ENCODE assay signal across 8 cellular contexts in genomic region chr3:39148116-39149058, GRCh38. TPM values are rescaled to one million over a fixed set of nuclear protein-coding genes. Genes with fewer than 3 reads are reported as not detected.
DNase-seq lines count a peak whose midpoint lies in the region; ATAC-seq and TF ChIP-seq lines count a peak whose summit lies in the region.

No MANE protein-coding gene starts in this region.

- peaks cover 32% of the 10 kb centered on the region for H3K36me3 Mint-ChIP-seq in CD4-positive, CD25-positive, alpha-beta regulatory T cell
- H3K36me3 Mint-ChIP-seq in activated CD8-positive, alpha-beta T cell treated with anti-CD3 and anti-CD28 coated beads, Interleukin-2, amount 10 ng/mL, durations not matched to agents 7 days and 5 days (ENCODE audit: low read depth), result peaks cover 46% of the 10 kb centered on the region

- POLR2A ChIA-PET in activated CD8-positive, alpha-beta T cell treated with anti-CD3 and anti-CD28 coated beads, Interleukin-2, amount 10 ng/mL, durations not matched to agents 7 days and 5 days (lab: Charles Lee), result interaction anchor here (0.6 to 2.2 kb wide), 9 partner anchors 9 to 115 kb away, joined by 3 to 6 read pairs (median 4); partner anchors contain the start of genes GORASP1, TTC21A and WDR48

- H3K36me3 ChIP-seq in CD4-positive, CD25-positive, alpha-beta regulatory T cell (ENCODE audit: control insufficient read depth, insufficient read depth, low read length), result peaks cover 30% of the 10 kb centered on the region
- H3K36me3 ChIP-seq in right atrium auricular region, result peaks cover 35% of the 10 kb centered on the region

- CTCF ChIA-PET in activated CD8-positive, alpha-beta T cell treated with anti-CD3 and anti-CD28 coated beads, Interleukin-2, amount 10 ng/mL, durations not matched to agents 7 days and 5 days (lab: Charles Lee), result interaction anchor here (0.7 to 3.0 kb wide), 8 partner anchors 9 to 140 kb away, joined by 3 to 11 read pairs (median 3); partner anchors contain the start of genes GORASP1 and TTC21A

- H3K27ac Mint-ChIP-seq in CD4-positive, CD25-positive, alpha-beta regulatory T cell, result peak overlapping the region; percentile 99 to 100 (median 100)
- peak overlapping the region; percentile 99 for H3K27ac Mint-ChIP-seq in activated CD8-positive, alpha-beta T cell treated with anti-CD3 and anti-CD28 coated beads, Interleukin-2, amount 10 ng/mL, durations not matched to agents 7 days and 5 days

- no peak for ATAC-seq in CD4-positive, CD25-positive, alpha-beta regulatory T cell (ENCODE audit: low read depth in 2 of 2)
- ATAC-seq in GM19023 (IDR thresholded peaks at IDR 0.05; ENCODE audit: unreplicated experiment), result peak; percentile 16
- peak; percentile 2 for ATAC-seq in activated CD8-positive, alpha-beta T cell treated with anti-CD3 and anti-CD28 coated beads, Interleukin-2, amount 10 ng/mL, durations not matched to agents 7 days and 5 days
- no peak for ATAC-seq in GM21390 (IDR thresholded peaks at IDR 0.05; ENCODE audit: unreplicated experiment)

- TF ChIP-seq CTCF in HL-60 (IDR thresholded peaks at IDR 0.05; ENCODE audit: insufficient read depth, low read length) (no peak), right atrium auricular region (IDR thresholded peaks at IDR 0.05) (no peak)

- no peaks in the 10 kb centered on the region for H3K27me3 Mint-ChIP-seq in CD4-positive, CD25-positive, alpha-beta regulatory T cell
- no peaks in the 10 kb centered on the region for H3K27me3 Mint-ChIP-seq in activated CD8-positive, alpha-beta T cell treated with anti-CD3 and anti-CD28 coated beads, Interleukin-2, amount 10 ng/mL, durations not matched to agents 7 days and 5 days (ENCODE audit: low read depth)

- H3K27ac ChIP-seq in CD4-positive, CD25-positive, alpha-beta regulatory T cell (ENCODE audit: insufficient read depth, low read length, poor library complexity, severe bottlenecking), result peak overlapping the region; percentile 82
- H3K27ac ChIP-seq in HL-60 (replicated peaks) (peak overlapping the region; percentile 88), right atrium auricular region (peak overlapping the region; percentile 79 to 82)

- H3K4me1 Mint-ChIP-seq in CD4-positive, CD25-positive, alpha-beta regulatory T cell, result peaks cover 21 to 83% (median 62%) of the 10 kb centered on the region in 4 donors
- H3K4me1 Mint-ChIP-seq in activated CD8-positive, alpha-beta T cell treated with anti-CD3 and anti-CD28 coated beads, Interleukin-2, amount 10 ng/mL, durations not matched to agents 7 days and 5 days (ENCODE audit: low read depth), result peaks cover 76% of the 10 kb centered on the region

- no peaks in the 10 kb centered on the region for H3K27me3 ChIP-seq in CD4-positive, CD25-positive, alpha-beta regulatory T cell (ENCODE audit: control insufficient read depth, insufficient read depth, low read length)
- no peaks in the 10 kb centered on the region for H3K27me3 ChIP-seq in HL-60 (ENCODE audit: insufficient read depth, poor library complexity, severe bottlenecking)
- no peaks in the 10 kb centered on the region for H3K27me3 ChIP-seq in right atrium auricular region

- peak in 1 of 3 donors; percentile 68 for DNase-seq in CD4-positive, CD25-positive, alpha-beta regulatory T cell
- peak in 1 of 2 experiments; percentile 70 for DNase-seq in HL-60 (ENCODE audit: low read depth in 1 of 2, low spot score in 1 of 2)
- peak; percentile 57 for DNase-seq in activated CD8-positive, alpha-beta T cell treated with anti-CD3 and anti-CD28 coated beads, Interleukin-2, amount 10 ng/mL, durations not matched to agents 7 days and 5 days
- DNase-seq in right atrium auricular region (ENCODE audit: low spot score), result peak; percentile 57
- DNase-seq in stimulated activated CD8-positive, alpha-beta memory T cell treated with anti-CD3 and anti-CD28 coated beads, Interleukin-4, amount 100 ng/mL, for 48 hours, result peak; percentile 45
- DNase-seq in NCI-H128 (lab: John Stamatoyannopoulos, UW; ENCODE audit: unreplicated experiment), result no peak

- H3K4me1 ChIP-seq in CD4-positive, CD25-positive, alpha-beta regulatory T cell (ENCODE audit: control insufficient read depth, insufficient read depth, low read length, poor library complexity, severe bottlenecking), result peaks cover 66% of the 10 kb centered on the region
- peaks cover 0 to 90% of the 10 kb centered on the region in 2 donors for H3K4me1 ChIP-seq in right atrium auricular region

- peak overlapping the region; percentile 90 to 99 (median 94) for H3K4me3 Mint-ChIP-seq in CD4-positive, CD25-positive, alpha-beta regulatory T cell
- H3K4me3 Mint-ChIP-seq in activated CD8-positive, alpha-beta T cell treated with anti-CD3 and anti-CD28 coated beads, Interleukin-2, amount 10 ng/mL, durations not matched to agents 7 days and 5 days, result peak overlapping the region; percentile 79

- H3K4me3 ChIP-seq in CD4-positive, CD25-positive, alpha-beta regulatory T cell (ENCODE audit: low read depth, low read length), result peak overlapping the region; percentile 91
- no peak overlapping the region; the same call in 1 of the 2 replicates for H3K4me3 ChIP-seq in HL-60 (replicated peaks; ENCODE audit: insufficient read depth, low read length)
- peak overlapping the region in 1 of 2 donors; percentile 27 for H3K4me3 ChIP-seq in right atrium auricular region

- peaks cover 0 to 3% (median 0%) of the 10 kb centered on the region in 7 donors for H3K9me3 Mint-ChIP-seq in CD4-positive, CD25-positive, alpha-beta regulatory T cell
- no peaks in the 10 kb centered on the region for H3K9me3 Mint-ChIP-seq in activated CD8-positive, alpha-beta T cell treated with anti-CD3 and anti-CD28 coated beads, Interleukin-2, amount 10 ng/mL, durations not matched to agents 7 days and 5 days (ENCODE audit: insufficient read depth)

- no peaks in the 10 kb centered on the region for H3K9me3 ChIP-seq in CD4-positive, CD25-positive, alpha-beta regulatory T cell (ENCODE audit: control insufficient read depth in 2 of 2, low read length in 2 of 2)
- no peaks in the 10 kb centered on the region for H3K9me3 ChIP-seq in right atrium auricular region

RNA-seq across cellular contexts. Expression of gene CSRNP1, which starts 5.0 kb away (rescaled TPM):
- 300 TPM for total RNA-seq in CD4-positive, CD25-positive, alpha-beta regulatory T cell
- 10 to 100 TPM; 12.5 to 24.1 (median 14.7) TPM for polyA plus RNA-seq in CD4-positive, CD25-positive, alpha-beta regulatory T cell
- 10 to 100 TPM; 15.6 to 16.0 TPM for total RNA-seq in activated CD8-positive, alpha-beta T cell treated with anti-CD3 and anti-CD28 coated beads, Interleukin-2, amount 10 ng/mL, durations not matched to agents 7 days and 5 days
- total RNA-seq in right atrium auricular region, result 10 to 100 TPM; 48.0 to 49.5 TPM

RNA-seq across cellular contexts. Expression of gene TTC21A, which starts 40.9 kb away (rescaled TPM):
- 4.1 TPM for total RNA-seq in CD4-positive, CD25-positive, alpha-beta regulatory T cell
- 1 to 10 TPM in 2 of 4 donors, under 1 TPM in 2; 0.41 to 2.7 (median 1.0) TPM for polyA plus RNA-seq in CD4-positive, CD25-positive, alpha-beta regulatory T cell
- total RNA-seq in activated CD8-positive, alpha-beta T cell treated with anti-CD3 and anti-CD28 coated beads, Interleukin-2, amount 10 ng/mL, durations not matched to agents 7 days and 5 days, result 1 to 10 TPM in 1 of 2 experiments, under 1 TPM in 1; 0.97 to 1.2 TPM
- 1 to 10 TPM in 1 of 2 donors, under 1 TPM in 1; 0.85 to 1.8 TPM for total RNA-seq in right atrium auricular region

RNA-seq across cellular contexts. Expression of gene GORASP1, which starts 41.0 kb away (rescaled TPM):
- 34.0 TPM for total RNA-seq in CD4-positive, CD25-positive, alpha-beta regulatory T cell
- polyA plus RNA-seq in CD4-positive, CD25-positive, alpha-beta regulatory T cell, result 10 to 100 TPM; 18.5 to 29.7 (median 20.5) TPM
- total RNA-seq in activated CD8-positive, alpha-beta T cell treated with anti-CD3 and anti-CD28 coated beads, Interleukin-2, amount 10 ng/mL, durations not matched to agents 7 days and 5 days, result 10 to 100 TPM; 10.8 to 11.0 TPM
- total RNA-seq in right atrium auricular region, result 10 to 100 TPM; 34.3 to 38.8 TPM

RNA-seq across cellular contexts. Expression of gene XIRP1, which starts 44.0 kb away (rescaled TPM):
- total RNA-seq in CD4-positive, CD25-positive, alpha-beta regulatory T cell, result not detected
- not detected for polyA plus RNA-seq in CD4-positive, CD25-positive, alpha-beta regulatory T cell
- not detected for total RNA-seq in activated CD8-positive, alpha-beta T cell treated with anti-CD3 and anti-CD28 coated beads, Interleukin-2, amount 10 ng/mL, durations not matched to agents 7 days and 5 days
- total RNA-seq in right atrium auricular region, result 1,000 to 10,000 TPM in 1 of 2 donors, 100 to 1,000 TPM in 1; 319 to 1,274 TPM

Comparison
In these comparisons a context has a peak if more than half of its experiments do, and no peak if none do; other contexts are left out.
1. ATAC-seq: peak in GM19023 (single experiment) and activated CD8-positive, alpha-beta T cell treated with anti-CD3 and anti-CD28 coated beads, Interleukin-2, amount 10 ng/mL, durations not matched to agents 7 days and 5 days (single experiment); none in CD4-positive, CD25-positive, alpha-beta regulatory T cell (0 of 2) and GM21390 (single experiment).
2. Peak in every context shown above with its lines, with median percentiles within 50 percentile points of each other: H3K27ac ChIP-seq.